20 cellular contexts compared by ENCODE assay signal in the genomic region with DNA sequence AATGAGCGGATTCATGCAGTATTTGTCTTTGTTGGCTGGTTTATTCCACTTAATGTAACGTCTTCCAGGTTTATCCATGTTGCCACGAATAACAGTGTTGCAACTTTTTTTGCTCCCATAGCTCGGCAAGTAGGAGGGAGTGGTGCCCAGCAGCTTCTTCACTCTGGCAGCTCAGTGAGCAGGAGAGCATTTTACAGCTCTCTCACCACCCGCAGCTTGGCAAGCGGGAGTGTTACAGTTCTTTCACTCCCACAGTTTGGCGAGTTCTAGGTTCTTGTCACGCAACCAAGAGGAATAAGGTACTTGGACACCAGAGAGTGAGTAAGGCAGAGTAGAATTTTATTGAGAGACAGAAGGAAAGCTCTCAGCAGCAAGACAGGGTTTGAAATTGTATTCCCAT.
A peak's percentile ranks its signal among the peaks of the same experiment; 100 is the strongest.
DNase-seq lines count a peak whose midpoint lies in the region; ATAC-seq and TF ChIP-seq lines count a peak whose summit lies in the region.
"Had no signal": no experiment of that assay in that cellular context is flagged by ENCODE, and none has a peak within 500 bp of the region (broad histone marks: within the 10 kb centered on the region; RNA-seq: fewer than 3 reads in every experiment).

No MANE protein-coding gene starts in this region.

- H3K9me3 Mint-ChIP-seq in MCF 10A (ENCODE audit: unreplicated experiment) (peaks cover 8% of the 10 kb centered on the region), chondrocyte (ENCODE audit: low read depth) (peaks cover 33% of the 10 kb centered on the region)
- H3K9me3 Mint-ChIP-seq in activated naive CD8-positive, alpha-beta T cell treated with anti-CD3 and anti-CD28 coated beads for 36 hours: peaks cover 13% of the 10 kb centered on the region

- CTCF ChIA-PET in MCF 10A (lab: Yijun Ruan, JAX): no interaction called here

- 46 to 57% methylated on average over 3 to 8 of the region's 8 CpGs for WGBS in transverse colon (ENCODE audit: low coverage in 1 of 2), 2 donors

- no TSS peak for BruUV-seq in MCF 10A (replicated peaks; lab: Mats Ljungman, UMichigan)

- H3K27ac Mint-ChIP-seq in MCF 10A (ENCODE audit: low read depth, unreplicated experiment) (peak overlapping the region; percentile 17), chondrocyte (ENCODE audit: unreplicated experiment) (no peak overlapping the region)
- H3K27ac Mint-ChIP-seq in activated naive CD8-positive, alpha-beta T cell treated with anti-CD3 and anti-CD28 coated beads for 36 hours: no peak overlapping the region
- H3K27ac Mint-ChIP-seq: B cell had no signal

- TF ChIP-seq EP300 in transverse colon (IDR thresholded peaks at IDR 0.05; ENCODE audit: low read depth): no peak

- peaks cover 6 to 7% of the 10 kb centered on the region in 2 donors for H3K9me3 ChIP-seq in breast epithelium
- peaks cover 14% of the 10 kb centered on the region for H3K9me3 ChIP-seq in mucosa of descending colon
- peaks cover 0 to 9% of the 10 kb centered on the region in 2 donors for H3K9me3 ChIP-seq in transverse colon
- H3K9me3 ChIP-seq: SJSA1 had no signal

- H3K27me3 Mint-ChIP-seq in MCF 10A (ENCODE audit: insufficient read depth, unreplicated experiment): no peaks in the 10 kb centered on the region
- H3K27me3 Mint-ChIP-seq in activated naive CD8-positive, alpha-beta T cell treated with anti-CD3 and anti-CD28 coated beads for 36 hours: no peaks in the 10 kb centered on the region
- H3K27me3 Mint-ChIP-seq in chondrocyte (ENCODE audit: low read depth): no peaks in the 10 kb centered on the region
- H3K27me3 Mint-ChIP-seq: B cell had no signal

- H3K36me3 Mint-ChIP-seq in MCF 10A (ENCODE audit: insufficient read depth, unreplicated experiment): no peaks in the 10 kb centered on the region
- H3K36me3 Mint-ChIP-seq in activated naive CD8-positive, alpha-beta T cell treated with anti-CD3 and anti-CD28 coated beads for 36 hours: no peaks in the 10 kb centered on the region
- peaks cover 5% of the 10 kb centered on the region for H3K36me3 Mint-ChIP-seq in chondrocyte (ENCODE audit: low read depth)

- H3K27me3 ChIP-seq in breast epithelium (no peaks in the 10 kb centered on the region), transverse colon (no peaks in the 10 kb centered on the region)
- H3K27me3 ChIP-seq: SJSA1 had no signal

- H3K4me1 ChIP-seq in breast epithelium (no peaks in the 10 kb centered on the region), mucosa of descending colon (ENCODE audit: low read depth) (no peaks in the 10 kb centered on the region), transverse colon (no peaks in the 10 kb centered on the region)
- H3K4me1 ChIP-seq: SJSA1 had no signal

- H3K36me3 ChIP-seq in breast epithelium (no peaks in the 10 kb centered on the region), mucosa of descending colon (ENCODE audit: low read depth) (no peaks in the 10 kb centered on the region), transverse colon (no peaks in the 10 kb centered on the region)
- H3K36me3 ChIP-seq: SJSA1 had no signal

- TF ChIP-seq POLR2A in breast epithelium (IDR thresholded peaks at IDR 0.05) (no peak), transverse colon (IDR thresholded peaks at IDR 0.05) (no peak)

- no peak for TF ChIP-seq CTCF in MCF 10A (IDR thresholded peaks at IDR 0.05; ENCODE audit: unreplicated experiment)
- TF ChIP-seq CTCF in breast epithelium (IDR thresholded peaks at IDR 0.05): no peak
- TF ChIP-seq CTCF in mucosa of descending colon (IDR thresholded peaks at IDR 0.05): no peak
- no peak for TF ChIP-seq CTCF in transverse colon (IDR thresholded peaks at IDR 0.05)
- no peak for TF ChIP-seq CTCF in chondrocyte (IDR thresholded peaks at IDR 0.05)

- in situ Hi-C loops in transverse colon (cut with MboI; ENCODE audit: low pct_ligation_motif_present in 1 of 4, low pct_unique_long_range_greater_than_20kb in 1 of 4, low sequenced_read_pairs in 3 of 4): no loop called here

- intact Hi-C loops in MCF 10A (cut with micrococcal nuclease): no loop called here
- intact Hi-C loops in breast epithelium (cut with DNase I; ENCODE audit: low total_unique reads): no loop called here
- intact Hi-C loops in mucosa of descending colon (cut with DNase I, micrococcal nuclease): no loop called here
- intact Hi-C loops in transverse colon (cut with DNase I; ENCODE audit: low total_unique reads): no loop called here

- H3K4me1 Mint-ChIP-seq in MCF 10A (ENCODE audit: insufficient read depth, unreplicated experiment) (peaks cover 8% of the 10 kb centered on the region), chondrocyte (ENCODE audit: low read depth) (no peaks in the 10 kb centered on the region)
- no peaks in the 10 kb centered on the region for H3K4me1 Mint-ChIP-seq in activated naive CD8-positive, alpha-beta T cell treated with anti-CD3 and anti-CD28 coated beads for 36 hours
- H3K4me1 Mint-ChIP-seq: B cell had no signal

- no peak for DNase-seq in MCF 10A (ENCODE audit: unreplicated experiment)
- DNase-seq in breast epithelium (ENCODE audit: low spot score in 2 of 2): no peak
- DNase-seq in NCI-H446 treated with DMSO at 0.1 percent for 48 hours (lab: John Stamatoyannopoulos, UW): peak; percentile 18
- DNase-seq in mucosa of descending colon: no peak
- DNase-seq in transverse colon: peak; percentile 17
- DNase-seq in activated naive CD8-positive, alpha-beta T cell treated with anti-CD3 and anti-CD28 coated beads for 36 hours: no peak
- no peak for DNase-seq in HuH-7.5 (ENCODE audit: low spot score)
- no peak for DNase-seq in chondrocyte (ENCODE audit: low spot score)
- DNase-seq: Kasumi-1, NCI-H1092, NCI-H1436, NCI-H2029, NCI-H345, NCI-H524 treated with DMSO at 0.1 percent for 48 hours, OCI-M1 had no signal

- H3K4me3 ChIP-seq in breast epithelium (no peak overlapping the region), mucosa of descending colon (no peak overlapping the region), transverse colon (no peak overlapping the region)
- H3K4me3 ChIP-seq: GM12878, SJSA1 had no signal

- ATAC-seq in mucosa of descending colon: peak; percentile 69
- ATAC-seq: GM12878, Right ventricle myocardium inferior had no signal

- no peak overlapping the region for H3K27ac ChIP-seq in breast epithelium
- no peak overlapping the region for H3K27ac ChIP-seq in transverse colon
- H3K27ac ChIP-seq: 22Rv1, SJSA1 had no signal

- H3K4me3 Mint-ChIP-seq in MCF 10A (ENCODE audit: unreplicated experiment): peak overlapping the region; percentile 43
- H3K4me3 Mint-ChIP-seq in activated naive CD8-positive, alpha-beta T cell treated with anti-CD3 and anti-CD28 coated beads for 36 hours: no peak overlapping the region
- no peak overlapping the region for H3K4me3 Mint-ChIP-seq in chondrocyte (ENCODE audit: unreplicated experiment)
- H3K4me3 Mint-ChIP-seq: B cell had no signal

- POLR2A ChIA-PET in MCF 10A (lab: Yijun Ruan, JAX): no interaction called here

Comparison
In these comparisons a context has a peak if more than half of its experiments do, and no peak if none do; other contexts are left out.
1. DNase-seq: peak in NCI-H446 treated with DMSO at 0.1 percent for 48 hours (single experiment) and transverse colon (single experiment); none in MCF 10A (single experiment), breast epithelium (0 of 2), mucosa of descending colon (0 of 3), activated naive CD8-positive, alpha-beta T cell treated with anti-CD3 and anti-CD28 coated beads for 36 hours (single experiment), HuH-7.5 (single experiment) and chondrocyte (single experiment).